In genomic region chr22:43886231-43886630, GRCh38 we compare ENCODE assay signal across 25 cellular contexts. TPM values are rescaled to one million over a fixed set of nuclear protein-coding genes. Genes with fewer than 3 reads are reported as not detected.
"Had no signal": no experiment of that assay in that cellular context is flagged by ENCODE, and none has a peak within 500 bp of the region (broad histone marks: within the 10 kb centered on the region; RNA-seq: fewer than 3 reads in every experiment).

No MANE protein-coding gene starts in this region.

- H3K27ac ChIP-seq: adrenal gland, breast epithelium, Peyer's patch, RWPE1, SJSA1 had no signal

- DNase-seq: activated CD4-positive, alpha-beta T cell treated with anti-CD3 and anti-CD28 coated beads, Interleukin-2, amount 10 ng/mL, durations not matched to agents 24 days and 14 days; activated CD4-positive, alpha-beta T cell treated with anti-CD3 and anti-CD28 coated beads, Interleukin-2, amount 50 U/mL, for 48 hours; activated CD4-positive, CD25-positive, alpha-beta regulatory T cell treated with anti-CD3 and anti-CD28 coated beads, Interleukin-2, amount 50 U/mL, for 72 hours; activated CD8-positive, alpha-beta memory T cell treated with anti-CD3 and anti-CD28 coated beads, Interleukin-2, amount 10 ng/mL, durations not matched to agents 7 days and 5 days; activated gamma-delta T cell; activated naive CD4-positive, alpha-beta T cell treated with anti-CD3 and anti-CD28 coated beads for 36 hours; activated naive CD8-positive, alpha-beta T cell treated with anti-CD3 and anti-CD28 coated beads, Interleukin-2, amount 10 ng/mL, durations not matched to agents 7 days and 5 days; anterior cingulate cortex; central memory CD4-positive, alpha-beta T cell; NCI-H1105 treated with DMSO at 0.1 percent for 48 hours; NCI-H1436 treated with DMSO at 0.1 percent for 48 hours; NCI-H187; NCI-H2081; NCI-H510A treated with DMSO at 0.1 percent for 48 hours; NCI-H69; NK-92 treated with Interleukin-12 subunit alpha and Interleukin-12 subunit beta, amount 100 ng/mL, for 24 hours; Peyer's patch; Right ventricle myocardium superior; SW 1271 had no signal

- H3K4me1 ChIP-seq: adrenal gland, breast epithelium, Peyer's patch, SJSA1 had no signal

- H3K4me3 ChIP-seq: adrenal gland, breast epithelium, Peyer's patch, SJSA1 had no signal

- H3K9me3 ChIP-seq: adrenal gland, breast epithelium, Peyer's patch, SJSA1 had no signal

- H3K36me3 ChIP-seq: adrenal gland, breast epithelium, Peyer's patch, SJSA1 had no signal

RNA-seq across cellular contexts. Expression of gene PNPLA5, which starts 5.6 kb away (rescaled TPM):
- total RNA-seq: activated CD4-positive, alpha-beta T cell treated with anti-CD3 and anti-CD28 coated beads, Interleukin-2, amount 10 ng/mL, durations not matched to agents 24 days and 14 days; activated CD8-positive, alpha-beta memory T cell treated with anti-CD3 and anti-CD28 coated beads, Interleukin-2, amount 10 ng/mL, durations not matched to agents 7 days and 5 days; activated naive CD4-positive, alpha-beta T cell treated with anti-CD3 and anti-CD28 coated beads for 36 hours; activated naive CD8-positive, alpha-beta T cell treated with anti-CD3 and anti-CD28 coated beads, Interleukin-2, amount 10 ng/mL, durations not matched to agents 7 days and 5 days; activated T-helper 1 cell treated with anti-CD3 and anti-CD28 coated beads, Interleukin-12 subunit alpha, Interleukin-12 subunit beta, Interleukin-2, Interleukin-4 antibody, amounts not matched to agents 30 ng/mL and 10 ng/mL and 1 ng/mL, durations not matched to agents 14 hours and 24 hours and 36 hours; adrenal gland; breast epithelium; Peyer's patch; Right ventricle myocardium superior; SJSA1; T-helper 1 cell treated with Interleukin-12 subunit alpha and Interleukin-12 subunit beta and Interleukin-4 antibody, amounts not matched to agents 30 ng/mL and 1 ng/mL, for 36 hours had no signal
- polyA plus RNA-seq: adrenal gland had no signal

RNA-seq across cellular contexts. Expression of gene SULT4A1, which starts 23.9 kb away (rescaled TPM):
- total RNA-seq: activated CD4-positive, alpha-beta T cell treated with anti-CD3 and anti-CD28 coated beads, Interleukin-2, amount 10 ng/mL, durations not matched to agents 24 days and 14 days; activated CD8-positive, alpha-beta memory T cell treated with anti-CD3 and anti-CD28 coated beads, Interleukin-2, amount 10 ng/mL, durations not matched to agents 7 days and 5 days; activated naive CD4-positive, alpha-beta T cell treated with anti-CD3 and anti-CD28 coated beads for 36 hours; activated naive CD8-positive, alpha-beta T cell treated with anti-CD3 and anti-CD28 coated beads, Interleukin-2, amount 10 ng/mL, durations not matched to agents 7 days and 5 days; activated T-helper 1 cell treated with anti-CD3 and anti-CD28 coated beads, Interleukin-12 subunit alpha, Interleukin-12 subunit beta, Interleukin-2, Interleukin-4 antibody, amounts not matched to agents 30 ng/mL and 10 ng/mL and 1 ng/mL, durations not matched to agents 14 hours and 24 hours and 36 hours; SJSA1; T-helper 1 cell treated with Interleukin-12 subunit alpha and Interleukin-12 subunit beta and Interleukin-4 antibody, amounts not matched to agents 30 ng/mL and 1 ng/mL, for 36 hours had no signal
